ENCODE assay signal across 9 cellular contexts in the genomic region with DNA sequence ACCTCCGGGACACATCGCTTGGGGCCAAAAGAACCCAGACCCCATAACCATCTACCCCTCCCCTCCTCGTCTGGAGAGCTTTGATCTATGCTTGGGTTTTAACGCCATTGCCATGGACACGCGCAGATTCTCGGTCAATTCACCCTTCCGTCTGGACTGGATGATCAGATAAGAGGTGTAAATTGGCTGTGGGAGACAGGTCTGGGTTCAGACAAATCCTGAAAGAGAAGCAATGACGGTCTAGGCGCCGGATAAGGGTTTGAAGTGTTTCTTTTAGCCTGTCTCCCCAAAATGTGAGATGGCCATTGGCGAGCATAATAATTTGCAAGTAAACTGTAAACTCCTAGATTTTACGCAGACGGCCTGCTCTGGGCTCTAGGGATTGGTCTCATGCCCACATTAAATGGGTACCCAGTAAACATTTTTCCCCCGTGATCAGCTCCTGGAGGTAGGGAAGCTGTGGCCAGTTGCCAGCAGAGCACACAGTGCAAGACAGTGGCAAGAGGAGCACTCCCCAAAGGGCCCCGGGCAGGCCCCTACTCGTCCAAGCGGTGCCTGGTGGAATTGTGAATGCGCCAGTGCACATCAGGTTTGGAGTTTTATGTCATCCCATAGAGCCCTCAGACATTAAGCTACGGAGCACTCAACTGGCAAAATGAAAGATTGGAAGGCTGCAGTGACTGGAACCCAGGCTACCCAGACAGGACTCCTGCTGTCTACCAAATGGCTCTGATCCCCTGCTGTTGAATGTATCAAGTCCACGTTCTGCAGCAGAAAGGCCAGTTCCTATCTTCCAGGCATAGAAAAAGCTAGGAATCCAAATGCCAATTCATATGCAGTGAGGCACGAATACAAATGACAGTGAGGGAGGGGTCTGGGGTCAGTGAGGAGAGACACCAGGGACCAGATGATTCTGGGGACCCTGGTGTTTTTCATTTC. TPM values are rescaled to one million over a fixed set of nuclear protein-coding genes. Genes with fewer than 3 reads are reported as not detected.
DNase-seq lines count a peak whose midpoint lies in the region; ATAC-seq and TF ChIP-seq lines count a peak whose summit lies in the region.
"Had no signal": no experiment of that assay in that cellular context is flagged by ENCODE, and none has a peak within 500 bp of the region (broad histone marks: within the 10 kb centered on the region; RNA-seq: fewer than 3 reads in every experiment).

No MANE protein-coding gene starts in this region.

- no peak overlapping the region for H2AFZ ChIP-seq in osteoblast (ENCODE audit: low read length)

- no peak for TF ChIP-seq CTCF in osteoblast (IDR thresholded peaks at IDR 0.05; ENCODE audit: extremely low read depth, low read depth, low read length)

- peak; percentile 55 for ATAC-seq in esophagus mucosa
- no peak for ATAC-seq in HG03520 (IDR thresholded peaks at IDR 0.05; ENCODE audit: unreplicated experiment)
- no peak for ATAC-seq in HG03159 (IDR thresholded peaks at IDR 0.05; ENCODE audit: unreplicated experiment)

- H3K9me3 ChIP-seq in osteoblast (ENCODE audit: low read depth, low read length): no peaks in the 10 kb centered on the region

- H3K36me3 ChIP-seq in osteoblast (ENCODE audit: insufficient read depth, low read length): no peaks in the 10 kb centered on the region

- peak overlapping the region; percentile 96 for H3K4me2 ChIP-seq in osteoblast (ENCODE audit: insufficient read depth, low read length)

- H3K79me2 ChIP-seq in osteoblast (ENCODE audit: insufficient read depth, low read length): peaks cover 90% of the 10 kb centered on the region

- DNase-seq in COLO668 (lab: John Stamatoyannopoulos, UW; ENCODE audit: unreplicated experiment) (peak; percentile 29), NCI-H1694 treated with DMSO at 0.1 percent for 48 hours (lab: John Stamatoyannopoulos, UW) (peak; percentile 43), osteoblast (ENCODE audit: insufficient read length, low spot score, missing footprints) (no peak), Kasumi-1 (lab: John Stamatoyannopoulos, UW) (no peak)
- no peak for DNase-seq in activated CD4-positive, alpha-beta T cell treated with anti-CD3 and anti-CD28 coated beads, Interleukin-2, amount 50 U/mL, for 48 hours
- DNase-seq: NCI-H524 treated with DMSO at 0.1 percent for 48 hours had no signal

- peak overlapping the region; percentile 84 for H3K4me3 ChIP-seq in osteoblast (ENCODE audit: insufficient read depth, low read length)

- peaks cover 50% of the 10 kb centered on the region for H3K4me1 ChIP-seq in osteoblast (ENCODE audit: insufficient read depth, low read length)

- H3K27me3 ChIP-seq in osteoblast (ENCODE audit: insufficient read depth, low read length): no peaks in the 10 kb centered on the region

- peaks cover 24% of the 10 kb centered on the region for H4K20me1 ChIP-seq in osteoblast (ENCODE audit: insufficient read depth, low read length)

- H3K27ac ChIP-seq in osteoblast (ENCODE audit: low read depth, low read length): peak overlapping the region; percentile 38

RNA-seq across cellular contexts. Expression of gene NRP2, which starts 5.0 kb away (rescaled TPM):
- total RNA-seq in esophagus mucosa (20.0 TPM), osteoblast (145 and 183 TPM in 2 replicates)

Comparison
In these comparisons a context has a peak if more than half of its experiments do, and no peak if none do; other contexts are left out.
1. DNase-seq: peak in COLO668 (single experiment) and NCI-H1694 treated with DMSO at 0.1 percent for 48 hours (single experiment); none in osteoblast (single experiment), Kasumi-1 (0 of 2) and activated CD4-positive, alpha-beta T cell treated with anti-CD3 and anti-CD28 coated beads, Interleukin-2, amount 50 U/mL, for 48 hours (0 of 2).